20 cellular contexts compared by ENCODE assay signal in the genomic region with DNA sequence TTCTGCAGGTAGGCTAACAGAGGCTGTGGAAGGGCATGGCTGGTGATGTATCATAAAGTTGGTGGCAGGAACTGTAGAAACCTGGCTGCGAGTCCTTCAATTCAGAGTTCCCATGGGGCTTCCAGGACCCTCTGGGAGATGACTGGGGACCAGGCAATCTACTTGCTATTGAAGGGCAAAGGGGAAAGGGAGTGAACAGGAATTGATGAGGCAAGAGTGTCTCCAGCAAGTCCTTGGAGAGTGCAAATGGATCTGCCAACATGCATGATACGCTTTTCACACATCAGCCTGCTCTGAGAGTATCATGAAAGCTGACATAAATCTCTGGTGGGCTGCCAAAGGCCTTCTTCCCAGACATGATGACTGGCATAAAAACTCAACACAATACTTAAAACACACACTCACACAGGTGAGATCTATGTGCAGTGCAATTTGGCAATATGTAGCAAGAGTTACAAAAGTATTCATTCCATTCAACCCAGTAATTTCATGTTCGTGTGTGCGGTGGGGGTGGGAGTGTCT.
"Had no signal": no experiment of that assay in that cellular context is flagged by ENCODE, and none has a peak within 500 bp of the region (broad histone marks: within the 10 kb centered on the region; RNA-seq: fewer than 3 reads in every experiment).

No MANE protein-coding gene starts in this region.

- H3K4me1 ChIP-seq: pancreas, prostate gland, sigmoid colon, spleen, tibial nerve, uterus had no signal

- ATAC-seq: left lobe of liver; natural killer cell; stimulated activated effector memory CD8-positive, alpha-beta T cell treated with anti-CD3 and anti-CD28 coated beads, Interleukin-12 subunit alpha, Interleukin-12 subunit beta, amount 100 ng/mL, for 72 hours had no signal

- H3K36me3 ChIP-seq: pancreas, prostate gland, sigmoid colon, spleen, tibial nerve, uterus had no signal

- DNase-seq: head of caudate nucleus; islet precursor cell; mesendoderm; naive B cell; natural killer cell; nephron progenitor cell; pancreas; sigmoid colon; small intestine; spleen; stimulated activated CD4-positive, alpha-beta T cell treated with anti-CD3 and anti-CD28 coated beads, Interleukin-4, amount 100 ng/mL, for 24 hours; stimulated activated naive CD4-positive, alpha-beta T cell; substantia nigra; uterus had no signal

- H3K4me3 ChIP-seq: hepatocyte, lung, pancreas, prostate gland, sigmoid colon, spleen, tibial nerve, uterus had no signal

- H3K79me2 ChIP-seq: hepatocyte had no signal

- H3K9me3 ChIP-seq: pancreas, prostate gland, sigmoid colon, tibial nerve, uterus had no signal

- H3K27ac ChIP-seq: hepatocyte, pancreas, prostate gland, sigmoid colon, spleen, tibial nerve, uterus had no signal

- FAIRE-seq: pancreas, small intestine had no signal

- H2AFZ ChIP-seq: hepatocyte had no signal

- H3K4me2 ChIP-seq: hepatocyte had no signal

- H3K27me3 ChIP-seq: hepatocyte, pancreas, sigmoid colon, spleen, tibial nerve, uterus had no signal
